Comparison of ENCODE assay signal across 1 cellular context in the genomic region with DNA sequence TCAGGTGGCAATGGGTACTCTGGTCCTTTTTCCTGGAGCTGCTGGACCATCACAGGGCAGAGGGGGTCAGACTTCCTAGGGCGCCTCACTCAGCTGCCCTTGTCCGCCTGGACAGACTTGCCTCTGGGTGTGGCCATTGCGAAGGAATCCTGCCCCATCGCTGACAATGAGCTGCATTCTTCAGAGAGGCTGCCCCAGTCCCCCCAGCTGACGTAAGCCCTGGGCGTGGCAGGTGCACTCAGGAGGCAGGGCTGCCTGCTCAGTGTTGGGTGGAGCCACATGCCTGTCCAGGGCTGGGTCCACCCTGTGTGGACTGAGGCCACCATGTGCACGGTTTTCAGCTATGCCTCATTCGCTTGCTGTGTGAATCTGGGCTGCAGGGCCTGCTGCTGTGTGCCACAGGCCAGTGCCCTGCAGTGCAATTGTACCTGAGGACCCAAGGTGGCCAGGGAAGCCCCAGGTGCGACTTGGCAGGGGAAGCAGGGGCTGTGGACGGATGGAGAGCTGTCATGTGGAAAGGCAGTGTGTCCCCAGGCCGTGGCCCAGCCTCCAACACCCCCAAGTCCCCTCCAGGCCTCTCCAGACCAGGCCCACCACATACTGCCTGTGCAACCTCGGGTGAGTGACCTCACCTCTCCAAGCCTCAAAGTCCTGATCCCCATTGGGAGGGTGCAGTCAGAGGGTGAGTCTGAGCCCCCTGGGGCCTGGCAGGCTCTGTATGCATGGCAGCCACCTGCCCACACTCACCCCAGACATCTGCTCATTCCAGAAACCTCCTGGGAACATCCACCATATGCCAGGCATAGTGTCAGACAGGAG.
TF ChIP-seq lines count a peak whose summit lies in the region.

No MANE protein-coding gene starts in this region.

TF ChIP-seq in K562, 482 proteins besides CTCF, POLR2A, EP300 and RAD21 (continued from another document):
- TF ChIP-seq, protein P1, sequence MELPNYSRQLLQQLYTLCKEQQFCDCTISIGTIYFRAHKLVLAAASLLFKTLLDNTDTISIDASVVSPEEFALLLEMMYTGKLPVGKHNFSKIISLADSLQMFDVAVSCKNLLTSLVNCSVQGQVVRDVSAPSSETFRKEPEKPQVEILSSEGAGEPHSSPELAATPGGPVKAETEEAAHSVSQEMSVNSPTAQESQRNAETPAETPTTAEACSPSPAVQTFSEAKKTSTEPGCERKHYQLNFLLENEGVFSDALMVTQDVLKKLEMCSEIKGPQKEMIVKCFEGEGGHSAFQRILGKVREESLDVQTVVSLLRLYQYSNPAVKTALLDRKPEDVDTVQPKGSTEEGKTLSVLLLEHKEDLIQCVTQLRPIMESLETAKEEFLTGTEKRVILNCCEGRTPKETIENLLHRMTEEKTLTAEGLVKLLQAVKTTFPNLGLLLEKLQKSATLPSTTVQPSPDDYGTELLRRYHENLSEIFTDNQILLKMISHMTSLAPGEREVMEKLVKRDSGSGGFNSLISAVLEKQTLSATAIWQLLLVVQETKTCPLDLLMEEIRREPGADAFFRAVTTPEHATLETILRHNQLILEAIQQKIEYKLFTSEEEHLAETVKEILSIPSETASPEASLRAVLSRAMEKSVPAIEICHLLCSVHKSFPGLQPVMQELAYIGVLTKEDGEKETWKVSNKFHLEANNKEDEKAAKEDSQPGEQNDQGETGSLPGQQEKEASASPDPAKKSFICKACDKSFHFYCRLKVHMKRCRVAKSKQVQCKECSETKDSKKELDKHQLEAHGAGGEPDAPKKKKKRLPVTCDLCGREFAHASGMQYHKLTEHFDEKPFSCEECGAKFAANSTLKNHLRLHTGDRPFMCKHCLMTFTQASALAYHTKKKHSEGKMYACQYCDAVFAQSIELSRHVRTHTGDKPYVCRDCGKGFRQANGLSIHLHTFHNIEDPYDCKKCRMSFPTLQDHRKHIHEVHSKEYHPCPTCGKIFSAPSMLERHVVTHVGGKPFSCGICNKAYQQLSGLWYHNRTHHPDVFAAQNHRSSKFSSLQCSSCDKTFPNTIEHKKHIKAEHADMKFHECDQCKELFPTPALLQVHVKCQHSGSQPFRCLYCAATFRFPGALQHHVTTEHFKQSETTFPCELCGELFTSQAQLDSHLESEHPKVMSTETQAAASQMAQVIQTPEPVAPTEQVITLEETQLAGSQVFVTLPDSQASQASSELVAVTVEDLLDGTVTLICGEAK (IDR thresholded peaks at IDR 0.05) = no peak
- TF ChIP-seq, protein P1 (CRISPR knock-in tag; IDR thresholded peaks at IDR 0.05) = no peak
- TF ChIP-seq ZNF124 (CRISPR knock-in tag; IDR thresholded peaks at IDR 0.05) = no peak
- no peak for TF ChIP-seq OTX1 (CRISPR knock-in tag; IDR thresholded peaks at IDR 0.05)
- TF ChIP-seq KAT7 (CRISPR knock-in tag; IDR thresholded peaks at IDR 0.05; ENCODE audit: borderline replicate concordance) = no peak
- 0 out of 2 replicates have a peak, but pooled peaks have one; percentile 16 for TF ChIP-seq MYNN (IDR thresholded peaks at IDR 0.05)
- no peak for TF ChIP-seq MYNN (CRISPR knock-in tag; IDR thresholded peaks at IDR 0.05)
- no peak for TF ChIP-seq RHOXF2B (CRISPR knock-in tag; conservative IDR thresholded peaks at IDR 0.05)
- no peak for TF ChIP-seq ZNF174 (CRISPR knock-in tag; IDR thresholded peaks at IDR 0.05)
- TF ChIP-seq ZNF239 (CRISPR knock-in tag; IDR thresholded peaks at IDR 0.05) = no peak
- TF ChIP-seq HDAC1 (IDR thresholded peaks at IDR 0.05) = no peak; a peak in 1 of 4 replicates
- no peak for TF ChIP-seq TCF3 (CRISPR knock-in tag; IDR thresholded peaks at IDR 0.05)
- TF ChIP-seq, protein P2, sequence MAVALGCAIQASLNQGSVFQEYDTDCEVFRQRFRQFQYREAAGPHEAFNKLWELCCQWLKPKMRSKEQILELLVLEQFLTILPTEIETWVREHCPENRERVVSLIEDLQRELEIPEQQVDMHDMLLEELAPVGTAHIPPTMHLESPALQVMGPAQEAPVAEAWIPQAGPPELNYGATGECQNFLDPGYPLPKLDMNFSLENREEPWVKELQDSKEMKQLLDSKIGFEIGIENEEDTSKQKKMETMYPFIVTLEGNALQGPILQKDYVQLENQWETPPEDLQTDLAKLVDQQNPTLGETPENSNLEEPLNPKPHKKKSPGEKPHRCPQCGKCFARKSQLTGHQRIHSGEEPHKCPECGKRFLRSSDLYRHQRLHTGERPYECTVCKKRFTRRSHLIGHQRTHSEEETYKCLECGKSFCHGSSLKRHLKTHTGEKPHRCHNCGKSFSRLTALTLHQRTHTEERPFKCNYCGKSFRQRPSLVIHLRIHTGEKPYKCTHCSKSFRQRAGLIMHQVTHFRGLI (CRISPR knock-in tag; IDR thresholded peaks at IDR 0.05) = no peak
- no peak for TF ChIP-seq RFX7 (CRISPR knock-in tag; IDR thresholded peaks at IDR 0.05)
- TF ChIP-seq, protein P3, sequence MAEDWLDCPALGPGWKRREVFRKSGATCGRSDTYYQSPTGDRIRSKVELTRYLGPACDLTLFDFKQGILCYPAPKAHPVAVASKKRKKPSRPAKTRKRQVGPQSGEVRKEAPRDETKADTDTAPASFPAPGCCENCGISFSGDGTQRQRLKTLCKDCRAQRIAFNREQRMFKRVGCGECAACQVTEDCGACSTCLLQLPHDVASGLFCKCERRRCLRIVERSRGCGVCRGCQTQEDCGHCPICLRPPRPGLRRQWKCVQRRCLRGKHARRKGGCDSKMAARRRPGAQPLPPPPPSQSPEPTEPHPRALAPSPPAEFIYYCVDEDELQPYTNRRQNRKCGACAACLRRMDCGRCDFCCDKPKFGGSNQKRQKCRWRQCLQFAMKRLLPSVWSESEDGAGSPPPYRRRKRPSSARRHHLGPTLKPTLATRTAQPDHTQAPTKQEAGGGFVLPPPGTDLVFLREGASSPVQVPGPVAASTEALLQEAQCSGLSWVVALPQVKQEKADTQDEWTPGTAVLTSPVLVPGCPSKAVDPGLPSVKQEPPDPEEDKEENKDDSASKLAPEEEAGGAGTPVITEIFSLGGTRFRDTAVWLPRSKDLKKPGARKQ (CRISPR knock-in tag; IDR thresholded peaks at IDR 0.05) = no peak
- TF ChIP-seq ZFP36 (IDR thresholded peaks at IDR 0.05; ENCODE audit: low read depth, low read length, partially characterized antibody) = no peak
- TF ChIP-seq, protein P4, sequence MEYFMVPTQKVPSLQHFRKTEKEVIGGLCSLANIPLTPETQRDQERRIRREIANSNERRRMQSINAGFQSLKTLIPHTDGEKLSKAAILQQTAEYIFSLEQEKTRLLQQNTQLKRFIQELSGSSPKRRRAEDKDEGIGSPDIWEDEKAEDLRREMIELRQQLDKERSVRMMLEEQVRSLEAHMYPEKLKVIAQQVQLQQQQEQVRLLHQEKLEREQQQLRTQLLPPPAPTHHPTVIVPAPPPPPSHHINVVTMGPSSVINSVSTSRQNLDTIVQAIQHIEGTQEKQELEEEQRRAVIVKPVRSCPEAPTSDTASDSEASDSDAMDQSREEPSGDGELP (CRISPR knock-in tag; IDR thresholded peaks at IDR 0.05; ENCODE audit: borderline replicate concordance) = peak; percentile 89
- TF ChIP-seq L3MBTL2 (IDR thresholded peaks at IDR 0.05) = peak; percentile 46; the same call in 1 of the 2 replicates
- TF ChIP-seq FOXP1 (CRISPR knock-in tag; IDR thresholded peaks at IDR 0.05) = peak; percentile 68; the same call in 1 of the 2 replicates
- TF ChIP-seq TAF1 (IDR thresholded peaks at IDR 0.05; ENCODE audit: control insufficient read depth, extremely low read depth, insufficient read depth, low read length, severe bottlenecking) = no peak
- peak; percentile 52 for TF ChIP-seq MYC (IDR thresholded peaks at IDR 0.05; ENCODE audit: low read depth, low read length)
- TF ChIP-seq MYC (CRISPR knock-in tag; IDR thresholded peaks at IDR 0.05; ENCODE audit: borderline replicate concordance, low read depth) = no peak
- no peak for TF ChIP-seq DIDO1 (tag; IDR thresholded peaks at IDR 0.05; ENCODE audit: low read depth)
- no peak for TF ChIP-seq ZNF3 (CRISPR knock-in tag; IDR thresholded peaks at IDR 0.05)
- no peak for TF ChIP-seq ZNF717 (CRISPR knock-in tag; IDR thresholded peaks at IDR 0.05)
- TF ChIP-seq ZNF12 (CRISPR knock-in tag; IDR thresholded peaks at IDR 0.05) = no peak
- TF ChIP-seq, protein P5, sequence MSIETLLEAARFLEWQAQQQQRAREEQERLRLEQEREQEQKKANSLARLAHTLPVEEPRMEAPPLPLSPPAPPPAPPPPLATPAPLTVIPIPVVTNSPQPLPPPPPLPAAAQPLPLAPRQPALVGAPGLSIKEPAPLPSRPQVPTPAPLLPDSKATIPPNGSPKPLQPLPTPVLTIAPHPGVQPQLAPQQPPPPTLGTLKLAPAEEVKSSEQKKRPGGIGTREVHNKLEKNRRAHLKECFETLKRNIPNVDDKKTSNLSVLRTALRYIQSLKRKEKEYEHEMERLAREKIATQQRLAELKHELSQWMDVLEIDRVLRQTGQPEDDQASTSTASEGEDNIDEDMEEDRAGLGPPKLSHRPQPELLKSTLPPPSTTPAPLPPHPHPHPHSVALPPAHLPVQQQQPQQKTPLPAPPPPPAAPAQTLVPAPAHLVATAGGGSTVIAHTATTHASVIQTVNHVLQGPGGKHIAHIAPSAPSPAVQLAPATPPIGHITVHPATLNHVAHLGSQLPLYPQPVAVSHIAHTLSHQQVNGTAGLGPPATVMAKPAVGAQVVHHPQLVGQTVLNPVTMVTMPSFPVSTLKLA (conservative IDR thresholded peaks at IDR 0.05) = peak; percentile 54 to 81
- TF ChIP-seq, protein P6, sequence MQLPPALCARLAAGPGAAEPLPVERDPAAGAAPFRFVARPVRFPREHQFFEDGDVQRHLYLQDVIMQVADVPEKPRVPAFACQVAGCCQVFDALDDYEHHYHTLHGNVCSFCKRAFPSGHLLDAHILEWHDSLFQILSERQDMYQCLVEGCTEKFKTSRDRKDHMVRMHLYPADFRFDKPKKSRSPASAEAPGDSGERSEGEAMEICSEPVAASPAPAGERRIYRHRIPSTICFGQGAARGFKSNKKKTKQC (CRISPR knock-in tag; IDR thresholded peaks at IDR 0.05) = no peak
